ENCODE assay signal across 7 cellular contexts in genomic region chr6:32194825-32195651, GRCh38. TPM values are rescaled to one million over a fixed set of nuclear protein-coding genes. Genes with fewer than 3 reads are reported as not detected.
DNase-seq lines count a peak whose midpoint lies in the region; ATAC-seq and TF ChIP-seq lines count a peak whose summit lies in the region.

No MANE protein-coding gene starts in this region.

- H3K4me3 ChIP-seq in DND-41 (ENCODE audit: low read depth in 1 of 2, low read length in 2 of 2): peak overlapping the region; percentile 45 to 77; a peak in 3 of 4 replicates
- H3K4me3 ChIP-seq in GM23338: peak overlapping the region; percentile 49
- H3K4me3 ChIP-seq in body of pancreas: no peak overlapping the region

- H3K4me2 ChIP-seq in DND-41 (ENCODE audit: insufficient read depth, low read length): peak overlapping the region; percentile 80
- H3K4me2 ChIP-seq in GM23338: peak overlapping the region; percentile 75

- H3K9ac ChIP-seq in DND-41 (ENCODE audit: low read depth, low read length): peak overlapping the region; percentile 81

- H3K36me3 ChIP-seq in DND-41 (ENCODE audit: insufficient read depth, low read length) (peaks cover 2% of the 10 kb centered on the region; the same call in 1 of the 2 replicates), GM23338 (ENCODE audit: insufficient read depth) (no peaks in the 10 kb centered on the region), body of pancreas (replicated peaks in 1 of 2; ENCODE audit: insufficient read depth in 1 of 2, low read depth in 2 of 2) (no peaks in the 10 kb centered on the region)

- peaks cover 19% of the 10 kb centered on the region for H3K27me3 Mint-ChIP-seq in GM23338 (ENCODE audit: insufficient read depth, low read depth, poor library complexity)

- H3K9me3 ChIP-seq in DND-41 (ENCODE audit: insufficient read depth, low read length, severe bottlenecking): no peaks in the 10 kb centered on the region
- no peaks in the 10 kb centered on the region for H3K9me3 ChIP-seq in body of pancreas

- no peaks in the 10 kb centered on the region; the same call in 2 of the 3 replicates for H3K9me3 Mint-ChIP-seq in GM23338

- H3K27me3 ChIP-seq in DND-41 (ENCODE audit: insufficient read depth, low read length, poor library complexity) (no peaks in the 10 kb centered on the region), GM23338 (ENCODE audit: insufficient read depth) (no peaks in the 10 kb centered on the region), body of pancreas (no peaks in the 10 kb centered on the region)

- H3K4me1 ChIP-seq in DND-41 (ENCODE audit: insufficient read depth, low read length) (peaks cover 62% of the 10 kb centered on the region), GM23338 (ENCODE audit: insufficient read depth) (peaks cover 55% of the 10 kb centered on the region), body of pancreas (peaks cover 28% of the 10 kb centered on the region)

- H2AFZ ChIP-seq in DND-41 (ENCODE audit: low read depth, low read length) (peak overlapping the region; percentile 67), GM23338 (no peak overlapping the region)

- TF ChIP-seq CTCF in DND-41 (IDR thresholded peaks at IDR 0.05; ENCODE audit: borderline replicate concordance, extremely low read depth, low read length, poor library complexity, severe bottlenecking) (peak; percentile 78), GM23338 (conservative IDR thresholded peaks at IDR 0.05; ENCODE audit: low read depth in 2 of 2) (peak; percentile 54 to 57), body of pancreas (IDR thresholded peaks at IDR 0.05) (peak in 4 of 7 experiments; percentile 47 to 56 (median 52))

- no peak for TF ChIP-seq POLR2A in body of pancreas (IDR thresholded peaks at IDR 0.05)

- DNase-seq in DND-41 (peak; percentile 58), GM23338 (ENCODE audit: low spot score) (peak; percentile 58), NOMO-1 treated with dmso at 0.1 percent for 144 hours (lab: John Stamatoyannopoulos, UW; ENCODE audit: unreplicated experiment) (peak; percentile 26), body of pancreas (peak in 3 of 4 donors; percentile 41 to 54 (median 51)), left colon (peak in 1 of 2 donors; percentile 61), substantia nigra (lab: John Stamatoyannopoulos, UW) (peak in 22 of 49 donors; percentile 21 to 73 (median 40)), cerebellar nuclear complex (lab: John Stamatoyannopoulos, UW) (no peak)

- H3K79me2 ChIP-seq in DND-41 (ENCODE audit: insufficient read depth, low read length) (peaks cover 43% of the 10 kb centered on the region), GM23338 (replicated peaks; ENCODE audit: insufficient read depth) (no peaks in the 10 kb centered on the region)

- peak overlapping the region; percentile 95 for H3K4me3 Mint-ChIP-seq in GM23338

- H3K9me2 ChIP-seq in GM23338 (ENCODE audit: insufficient read depth): no peaks in the 10 kb centered on the region

- H3K4me1 Mint-ChIP-seq in GM23338: peaks cover 57% of the 10 kb centered on the region

- peak; percentile 88 for ATAC-seq in DND-41 (ENCODE audit: insufficient read depth, low read depth)
- peak; percentile 84 for ATAC-seq in GM23338
- no peak for ATAC-seq in body of pancreas
- ATAC-seq in left colon: peak; percentile 16

- intact Hi-C loops in body of pancreas (cut with DNase I) (no loop called here), left colon (cut with DNase I, micrococcal nuclease) (loop anchor here in 1 of 2 donors (10.0 kb wide), 1 partner anchor 80 kb away; no protein-coding TSS in a partner anchor)

- peak overlapping the region; percentile 99 for H3K27ac Mint-ChIP-seq in GM23338

- H3K27ac ChIP-seq in DND-41 (ENCODE audit: low read length) (peak overlapping the region; percentile 96), GM23338 (ENCODE audit: low read depth) (peak overlapping the region; percentile 97), body of pancreas (peak overlapping the region; percentile 74 to 100 (median 88)), substantia nigra (ENCODE audit: low read depth, low read length, poor library complexity, severe bottlenecking) (peak overlapping the region; percentile 98)

- no peaks in the 10 kb centered on the region for H3K36me3 Mint-ChIP-seq in GM23338 (ENCODE audit: low read depth)

- H3F3A ChIP-seq in GM23338 (replicated peaks; ENCODE audit: low read depth): peaks cover 21% of the 10 kb centered on the region

- H4K20me1 ChIP-seq in DND-41 (ENCODE audit: insufficient read depth, low read length): no peaks in the 10 kb centered on the region
- no peaks in the 10 kb centered on the region for H4K20me1 ChIP-seq in GM23338 (replicated peaks; ENCODE audit: insufficient read depth)

- 15 to 18% methylated on average over 13 to 15 of the region's 15 CpGs for WGBS in body of pancreas, 2 donors

TF ChIP-seq in GM23338, 12 proteins besides CTCF, POLR2A, EP300 and RAD21:
- peak; percentile 88 for TF ChIP-seq POLR2AphosphoS5 (IDR thresholded peaks at IDR 0.05; ENCODE audit: low read depth)
- no peak for TF ChIP-seq REST (IDR thresholded peaks at IDR 0.05; ENCODE audit: unreplicated experiment)

RNA-seq across cellular contexts. Expression of gene GPSM3, which starts 2.6 kb away (rescaled TPM):
- 4.7 and 7.8 TPM in 2 replicates for total RNA-seq in GM23338 (2014; rRNA removed; shearing (Covaris generic))
- polyA plus RNA-seq in GM23338 (2016; fragmentation: Nextera tagmentation; extraction: Ambion mirVana): 5.5 and 5.9 TPM in 2 replicates
- 1 to 10 TPM; 1.3 to 6.0 TPM for total RNA-seq in body of pancreas
- total RNA-seq in left colon: 10 to 100 TPM in 1 of 2 donors, 1 to 10 TPM in 1; 5.6 to 11.1 TPM

RNA-seq across cellular contexts. Expression of gene PBX2, which starts 5.0 kb away (rescaled TPM):
- total RNA-seq in GM23338 (2014; rRNA removed; shearing (Covaris generic)): 89.4 and 111 TPM in 2 replicates
- 7.2 and 8.5 TPM in 2 replicates for polyA plus RNA-seq in GM23338 (2016; fragmentation: Nextera tagmentation; extraction: Ambion mirVana)
- total RNA-seq in body of pancreas (10 to 100 TPM; 28.8 to 31.3 TPM), left colon (10 to 100 TPM; 41.5 to 49.6 TPM)

RNA-seq across cellular contexts. Expression of gene AGER, which starts 11.0 kb away (rescaled TPM):
- 2.0 and 2.3 TPM in 2 replicates for total RNA-seq in GM23338 (2014; rRNA removed; shearing (Covaris generic))
- polyA plus RNA-seq in GM23338 (2016; fragmentation: Nextera tagmentation; extraction: Ambion mirVana): 3.4 and 5.0 TPM in 2 replicates
- 1 to 10 TPM; 3.0 to 4.9 TPM for total RNA-seq in body of pancreas
- total RNA-seq in left colon: 1 to 10 TPM; 4.4 TPM

RNA-seq across cellular contexts. Expression of gene RNF5, which starts 16.8 kb away (rescaled TPM):
- 119 and 127 TPM in 2 replicates for total RNA-seq in GM23338 (2014; rRNA removed; shearing (Covaris generic))
- 164 and 173 TPM in 2 replicates for polyA plus RNA-seq in GM23338 (2016; fragmentation: Nextera tagmentation; extraction: Ambion mirVana)
- 10 to 100 TPM; 34.0 to 62.0 TPM for total RNA-seq in body of pancreas
- 100 to 1,000 TPM in 1 of 2 donors, 10 to 100 TPM in 1; 87.2 to 104 TPM for total RNA-seq in left colon

RNA-seq across cellular contexts. Expression of gene AGPAT1, which starts 19.2 kb away (rescaled TPM):
- 58.8 and 82.1 TPM in 2 replicates for total RNA-seq in GM23338 (2014; rRNA removed; shearing (Covaris generic))
- polyA plus RNA-seq in GM23338 (2016; fragmentation: Nextera tagmentation; extraction: Ambion mirVana): 39.5 and 39.8 TPM in 2 replicates
- total RNA-seq in body of pancreas (10 to 100 TPM; 13.2 to 16.1 TPM), left colon (10 to 100 TPM; 44.4 to 55.0 TPM)

Comparison
In these comparisons a context has a peak if more than half of its experiments do, and no peak if none do; other contexts are left out.
1. DNase-seq: peak in DND-41 (single experiment), GM23338 (single experiment), NOMO-1 treated with dmso at 0.1 percent for 144 hours (single experiment) and body of pancreas (3 of 4); none in cerebellar nuclear complex (0 of 2).
2. H3K4me3 ChIP-seq: peak in DND-41 (2 of 2) and GM23338 (single experiment); none in body of pancreas (0 of 2).
3. Peak in every context shown above with its lines, with median percentiles within 50 percentile points of each other: H3K27ac ChIP-seq and CTCF ChIP-seq.